In genomic region chr9:37968228-37968672, GRCh38 we compare ENCODE assay signal across 14 cellular contexts.
DNase-seq lines count a peak whose midpoint lies in the region; ATAC-seq and TF ChIP-seq lines count a peak whose summit lies in the region.
"Had no signal": no experiment of that assay in that cellular context is flagged by ENCODE, and none has a peak within 500 bp of the region (broad histone marks: within the 10 kb centered on the region; RNA-seq: fewer than 3 reads in every experiment).

No MANE protein-coding gene starts in this region.

- no peaks in the 10 kb centered on the region for H3K27me3 Mint-ChIP-seq in activated T-cell treated with anti-CD3 and anti-CD28 coated beads, Interleukin-2, amount 50 U/mL, for 72 hours (ENCODE audit: low read depth)
- H3K27me3 Mint-ChIP-seq in activated T-helper 2 cell treated with anti-CD3 and anti-CD28 coated beads, Interferon-gamma antibody, Interleukin-2, Interleukin-4, amounts not matched to agents 10 μg/mL and 5 μg/mL and 100 μg/mL, durations not matched to agents 14 hours and 24 hours and 36 hours (ENCODE audit: low read depth): no peaks in the 10 kb centered on the region
- H3K27me3 Mint-ChIP-seq: memory B cell had no signal

- H3K4me3 Mint-ChIP-seq in activated T-cell treated with anti-CD3 and anti-CD28 coated beads, Interleukin-2, amount 50 U/mL, for 72 hours: no peak overlapping the region
- no peak overlapping the region for H3K4me3 Mint-ChIP-seq in activated T-helper 2 cell treated with anti-CD3 and anti-CD28 coated beads, Interferon-gamma antibody, Interleukin-2, Interleukin-4, amounts not matched to agents 10 μg/mL and 5 μg/mL and 100 μg/mL, durations not matched to agents 14 hours and 24 hours and 36 hours (ENCODE audit: low read depth)
- H3K4me3 Mint-ChIP-seq: memory B cell had no signal

- no peaks in the 10 kb centered on the region for H4K20me1 ChIP-seq in mammary epithelial cell (ENCODE audit: insufficient read depth, low read length)

- no TSS peak for BruUV-seq in mammary epithelial cell (replicated peaks; lab: Mats Ljungman, UMichigan)

- H3K9ac ChIP-seq in mammary epithelial cell (ENCODE audit: insufficient read depth, low read length): no peak overlapping the region

- in situ Hi-C loops in mammary epithelial cell (cut with MboI; ENCODE audit: low sequenced_read_pairs in 2 of 2): no loop called here

- ATAC-seq in left colon: peak; percentile 35
- no peak for ATAC-seq in activated T-cell treated with anti-CD3 and anti-CD28 coated beads, Interleukin-2, amount 50 U/mL, for 72 hours (replicated peaks in 1 of 2)

- peak; percentile 65 for DNase-seq in A172 (ENCODE audit: low spot score)
- peak; percentile 47 for DNase-seq in LoVo (ENCODE audit: low spot score)
- peak; percentile 80 for DNase-seq in mammary epithelial cell
- peak in 1 of 2 donors; percentile 69 for DNase-seq in left colon
- no peak for DNase-seq in NCI-H2029 treated with DMSO at 0.1 percent for 48 hours (lab: John Stamatoyannopoulos, UW)
- DNase-seq in activated T-cell treated with anti-CD3 and anti-CD28 coated beads, Interleukin-2, amount 50 U/mL, for 72 hours: no peak
- no peak for DNase-seq in activated CD4-positive, alpha-beta T cell treated with anti-CD3 and anti-CD28 coated beads, Interleukin-2, amount 50 U/mL, for 1 hour
- DNase-seq in activated T-helper 2 cell treated with anti-CD3 and anti-CD28 coated beads, Interferon-gamma antibody, Interleukin-2, Interleukin-4, amounts not matched to agents 10 μg/mL and 5 μg/mL and 100 μg/mL, durations not matched to agents 14 hours and 24 hours and 36 hours (ENCODE audit: low spot score): no peak
- DNase-seq: activated CD8-positive, alpha-beta memory T cell treated with anti-CD3 and anti-CD28 coated beads for 24 hours; GF-D8; GOT3; NCI-H1092; NCI-H526 treated with DMSO at 0.1 percent for 48 hours had no signal

- intact Hi-C loops in mammary epithelial cell (cut with micrococcal nuclease): loop anchor here (5.0 kb wide), 2 partner anchors 49 to 79 kb away; no protein-coding TSS in a partner anchor
- intact Hi-C loops in left colon (cut with DNase I, micrococcal nuclease): no loop called here
- intact Hi-C loops in activated T-helper 2 cell treated with anti-CD3 and anti-CD28 coated beads, Interferon-gamma antibody, Interleukin-2, Interleukin-4, amounts not matched to agents 10 μg/mL and 5 μg/mL and 100 μg/mL, durations not matched to agents 14 hours and 24 hours and 36 hours (cut with micrococcal nuclease): no loop called here

- dilution Hi-C loops in mammary epithelial cell (cut with HindIII; ENCODE audit: low sequenced_read_pairs): no loop called here

- H3K27ac ChIP-seq in mammary epithelial cell (ENCODE audit: insufficient read depth, low read depth, low read length): no peak overlapping the region

- H3K9me3 ChIP-seq in mammary epithelial cell (replicated peaks; ENCODE audit: insufficient read depth, low read length): no peaks in the 10 kb centered on the region

- CTCF ChIA-PET in mammary epithelial cell (lab: Charles Lee; ENCODE audit: low non-redundant PET): interaction anchor here (0.7 kb wide), 1 partner anchor 56 kb away, joined by 3 read pairs; no protein-coding TSS in a partner anchor

- peaks cover 91% of the 10 kb centered on the region for H3K4me1 ChIP-seq in mammary epithelial cell (ENCODE audit: insufficient read depth, low read length)

- H3K27me3 ChIP-seq in mammary epithelial cell (ENCODE audit: insufficient read depth, low read length): no peaks in the 10 kb centered on the region

- H3K27ac Mint-ChIP-seq in activated T-cell treated with anti-CD3 and anti-CD28 coated beads, Interleukin-2, amount 50 U/mL, for 72 hours: no peak overlapping the region
- no peak overlapping the region for H3K27ac Mint-ChIP-seq in activated T-helper 2 cell treated with anti-CD3 and anti-CD28 coated beads, Interferon-gamma antibody, Interleukin-2, Interleukin-4, amounts not matched to agents 10 μg/mL and 5 μg/mL and 100 μg/mL, durations not matched to agents 14 hours and 24 hours and 36 hours
- H3K27ac Mint-ChIP-seq: memory B cell had no signal

- no peak overlapping the region for H2AFZ ChIP-seq in mammary epithelial cell (ENCODE audit: low read depth, low read length)

- H3K79me2 ChIP-seq in mammary epithelial cell (ENCODE audit: insufficient read depth, low read length): peaks cover 38% of the 10 kb centered on the region

- H3K4me2 ChIP-seq in mammary epithelial cell (ENCODE audit: insufficient read depth, low read depth, low read length): no peak overlapping the region

- H3K36me3 Mint-ChIP-seq in activated T-cell treated with anti-CD3 and anti-CD28 coated beads, Interleukin-2, amount 50 U/mL, for 72 hours (ENCODE audit: insufficient read depth in 2 of 2): no peaks in the 10 kb centered on the region
- no peaks in the 10 kb centered on the region for H3K36me3 Mint-ChIP-seq in activated T-helper 2 cell treated with anti-CD3 and anti-CD28 coated beads, Interferon-gamma antibody, Interleukin-2, Interleukin-4, amounts not matched to agents 10 μg/mL and 5 μg/mL and 100 μg/mL, durations not matched to agents 14 hours and 24 hours and 36 hours (ENCODE audit: low read depth)
- H3K36me3 Mint-ChIP-seq: memory B cell had no signal

- no peaks in the 10 kb centered on the region for H3K36me3 ChIP-seq in mammary epithelial cell (ENCODE audit: insufficient read depth, low read length)

- H3K9me3 Mint-ChIP-seq in activated T-cell treated with anti-CD3 and anti-CD28 coated beads, Interleukin-2, amount 50 U/mL, for 72 hours: no peaks in the 10 kb centered on the region
- no peaks in the 10 kb centered on the region for H3K9me3 Mint-ChIP-seq in activated T-helper 2 cell treated with anti-CD3 and anti-CD28 coated beads, Interferon-gamma antibody, Interleukin-2, Interleukin-4, amounts not matched to agents 10 μg/mL and 5 μg/mL and 100 μg/mL, durations not matched to agents 14 hours and 24 hours and 36 hours
- H3K9me3 Mint-ChIP-seq: memory B cell had no signal

- H3K4me1 Mint-ChIP-seq in activated T-cell treated with anti-CD3 and anti-CD28 coated beads, Interleukin-2, amount 50 U/mL, for 72 hours (ENCODE audit: low read depth): peaks cover 48% of the 10 kb centered on the region
- peaks cover 32% of the 10 kb centered on the region for H3K4me1 Mint-ChIP-seq in activated T-helper 2 cell treated with anti-CD3 and anti-CD28 coated beads, Interferon-gamma antibody, Interleukin-2, Interleukin-4, amounts not matched to agents 10 μg/mL and 5 μg/mL and 100 μg/mL, durations not matched to agents 14 hours and 24 hours and 36 hours (ENCODE audit: low read depth)
- H3K4me1 Mint-ChIP-seq: memory B cell had no signal

- 14% methylated on average over 4 of the region's 4 CpGs for WGBS in mammary epithelial cell (ENCODE audit: low coverage, missing lambda C conversion rate)

- TF ChIP-seq CTCF in mammary epithelial cell (conservative IDR thresholded peaks at IDR 0.05 in 1 of 2, IDR thresholded peaks at IDR 0.05 in 1 of 2; ENCODE audit: extremely low read depth in 1 of 2, insufficient read depth in 1 of 2, low read depth in 1 of 2, low read length in 2 of 2): no peak

- no peak overlapping the region for H3K4me3 ChIP-seq in mammary epithelial cell (replicated peaks in 1 of 3; ENCODE audit: insufficient read depth in 1 of 3, low read depth in 2 of 3, low read length in 3 of 3)

Comparison
In these comparisons a context has a peak if more than half of its experiments do, and no peak if none do; other contexts are left out.
1. DNase-seq: peak in A172 (single experiment), LoVo (single experiment) and mammary epithelial cell (single experiment); none in NCI-H2029 treated with DMSO at 0.1 percent for 48 hours (single experiment), activated T-cell treated with anti-CD3 and anti-CD28 coated beads, Interleukin-2, amount 50 U/mL, for 72 hours (0 of 2), activated CD4-positive, alpha-beta T cell treated with anti-CD3 and anti-CD28 coated beads, Interleukin-2, amount 50 U/mL, for 1 hour (single experiment) and activated T-helper 2 cell treated with anti-CD3 and anti-CD28 coated beads, Interferon-gamma antibody, Interleukin-2, Interleukin-4, amounts not matched to agents 10 μg/mL and 5 μg/mL and 100 μg/mL, durations not matched to agents 14 hours and 24 hours and 36 hours (single experiment).